Comparison of ENCODE assay signal across 7 cellular contexts in genomic region chr11:12746593-12747097, GRCh38.
DNase-seq lines count a peak whose midpoint lies in the region; ATAC-seq, FAIRE-seq and TF ChIP-seq lines count a peak whose summit lies in the region.

No MANE protein-coding gene starts in this region.

- TF ChIP-seq CTCF in heart right ventricle (IDR thresholded peaks at IDR 0.05), result peak in 1 of 9 donors; percentile 8
- peak; percentile 58 for TF ChIP-seq CTCF in type B pancreatic cell (conservative IDR thresholded peaks at IDR 0.05)

- peak overlapping the region; percentile 70 for H3K4me3 Mint-ChIP-seq in type B pancreatic cell

- no peaks in the 10 kb centered on the region for H3K9me3 Mint-ChIP-seq in type B pancreatic cell

- no peaks in the 10 kb centered on the region for H3K27me3 Mint-ChIP-seq in type B pancreatic cell

- peaks cover 70% of the 10 kb centered on the region for H3K4me1 Mint-ChIP-seq in type B pancreatic cell (ENCODE audit: unreplicated experiment)

- peak; percentile 66 for FAIRE-seq in RCC 7860 (lab: Jason Lieb, UNC)

- H3K4me3 ChIP-seq in heart right ventricle, result no peak overlapping the region

- H3K27ac Mint-ChIP-seq in type B pancreatic cell, result peak overlapping the region; percentile 81

- DNase-seq in M059J (ENCODE audit: low read depth) (peak; percentile 94), RCC 7860 (ENCODE audit: low spot score) (peak; percentile 78), heart right ventricle (peak; percentile 70 to 77), type B pancreatic cell (ENCODE audit: extremely low spot score, unreplicated experiment) (peak; percentile 87)
- no peak for DNase-seq in activated CD8-positive, alpha-beta memory T cell treated with anti-CD3 and anti-CD28 coated beads, Interleukin-2, amount 50 U/mL, for 48 hours
- no peak for DNase-seq in effector CD4-positive, alpha-beta T cell

- intact Hi-C loops in heart right ventricle (cut with DNase I), result loop anchor here in 2 of 10 donors (5.0 to 10.0 kb wide), 2 partner anchors 52 to 59 kb away; no protein-coding TSS in a partner anchor

- H3K27ac ChIP-seq in heart right ventricle, result peak overlapping the region in 9 of 10 donors; percentile 18 to 79 (median 55)

- peaks cover 7 to 63% (median 26%) of the 10 kb centered on the region in 9 donors for H3K4me1 ChIP-seq in heart right ventricle

- H3K36me3 ChIP-seq in heart right ventricle, result no peaks in the 10 kb centered on the region

- 31 to 52% methylated on average over 6 of the region's 6 CpGs for WGBS in heart right ventricle, 2 donors

- ATAC-seq in heart right ventricle (peak; percentile 54 to 81 (median 76)), GM18907 (IDR thresholded peaks at IDR 0.05; ENCODE audit: unreplicated experiment) (no peak)

- H3K9me3 ChIP-seq in heart right ventricle, result no peaks in the 10 kb centered on the region

- no peaks in the 10 kb centered on the region for H3K36me3 Mint-ChIP-seq in type B pancreatic cell

- H3K27me3 ChIP-seq in heart right ventricle, result no peaks in the 10 kb centered on the region

Comparison
In these comparisons a context has a peak if more than half of its experiments do, and no peak if none do; other contexts are left out.
1. DNase-seq: peak in M059J (single experiment), RCC 7860 (single experiment), heart right ventricle (2 of 2) and type B pancreatic cell (single experiment); none in activated CD8-positive, alpha-beta memory T cell treated with anti-CD3 and anti-CD28 coated beads, Interleukin-2, amount 50 U/mL, for 48 hours (single experiment) and effector CD4-positive, alpha-beta T cell (single experiment).